Comparison of ENCODE assay signal across 1 cellular context in the genomic region with DNA sequence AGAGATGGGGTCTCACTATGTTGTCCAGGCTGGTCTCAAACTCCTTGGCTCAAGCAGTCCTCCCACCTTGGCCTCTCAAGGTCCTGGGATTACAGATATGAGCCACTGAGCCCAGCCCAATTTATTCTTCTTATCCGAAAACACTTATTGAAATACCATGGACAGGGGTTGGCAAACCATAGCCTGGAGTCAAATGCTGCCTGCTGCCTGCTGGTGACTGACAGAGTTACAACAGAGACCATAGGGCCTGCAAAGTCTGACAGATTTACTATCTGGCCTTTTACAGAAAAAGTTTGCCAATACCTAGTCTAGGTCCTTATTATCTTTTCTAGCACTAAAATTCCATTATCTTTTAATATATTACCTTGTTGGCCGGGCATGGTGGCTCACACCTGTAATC.
A peak's percentile ranks its signal among the peaks of the same experiment; 100 is the strongest.
TF ChIP-seq lines count a peak whose summit lies in the region.

No MANE protein-coding gene starts in this region.

TF ChIP-seq in liver, 16 proteins besides CTCF, POLR2A, EP300 and RAD21 (continued from another document):
- TF ChIP-seq, protein P1, sequence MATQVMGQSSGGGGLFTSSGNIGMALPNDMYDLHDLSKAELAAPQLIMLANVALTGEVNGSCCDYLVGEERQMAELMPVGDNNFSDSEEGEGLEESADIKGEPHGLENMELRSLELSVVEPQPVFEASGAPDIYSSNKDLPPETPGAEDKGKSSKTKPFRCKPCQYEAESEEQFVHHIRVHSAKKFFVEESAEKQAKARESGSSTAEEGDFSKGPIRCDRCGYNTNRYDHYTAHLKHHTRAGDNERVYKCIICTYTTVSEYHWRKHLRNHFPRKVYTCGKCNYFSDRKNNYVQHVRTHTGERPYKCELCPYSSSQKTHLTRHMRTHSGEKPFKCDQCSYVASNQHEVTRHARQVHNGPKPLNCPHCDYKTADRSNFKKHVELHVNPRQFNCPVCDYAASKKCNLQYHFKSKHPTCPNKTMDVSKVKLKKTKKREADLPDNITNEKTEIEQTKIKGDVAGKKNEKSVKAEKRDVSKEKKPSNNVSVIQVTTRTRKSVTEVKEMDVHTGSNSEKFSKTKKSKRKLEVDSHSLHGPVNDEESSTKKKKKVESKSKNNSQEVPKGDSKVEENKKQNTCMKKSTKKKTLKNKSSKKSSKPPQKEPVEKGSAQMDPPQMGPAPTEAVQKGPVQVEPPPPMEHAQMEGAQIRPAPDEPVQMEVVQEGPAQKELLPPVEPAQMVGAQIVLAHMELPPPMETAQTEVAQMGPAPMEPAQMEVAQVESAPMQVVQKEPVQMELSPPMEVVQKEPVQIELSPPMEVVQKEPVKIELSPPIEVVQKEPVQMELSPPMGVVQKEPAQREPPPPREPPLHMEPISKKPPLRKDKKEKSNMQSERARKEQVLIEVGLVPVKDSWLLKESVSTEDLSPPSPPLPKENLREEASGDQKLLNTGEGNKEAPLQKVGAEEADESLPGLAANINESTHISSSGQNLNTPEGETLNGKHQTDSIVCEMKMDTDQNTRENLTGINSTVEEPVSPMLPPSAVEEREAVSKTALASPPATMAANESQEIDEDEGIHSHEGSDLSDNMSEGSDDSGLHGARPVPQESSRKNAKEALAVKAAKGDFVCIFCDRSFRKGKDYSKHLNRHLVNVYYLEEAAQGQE (IDR thresholded peaks at IDR 0.05) = peak; percentile 42
- TF ChIP-seq MAX (IDR thresholded peaks at IDR 0.05) (no peak), TAF1 (conservative IDR thresholded peaks at IDR 0.05) (no peak), SP1 (IDR thresholded peaks at IDR 0.05) (no peak)
- TF ChIP-seq, protein P2, sequence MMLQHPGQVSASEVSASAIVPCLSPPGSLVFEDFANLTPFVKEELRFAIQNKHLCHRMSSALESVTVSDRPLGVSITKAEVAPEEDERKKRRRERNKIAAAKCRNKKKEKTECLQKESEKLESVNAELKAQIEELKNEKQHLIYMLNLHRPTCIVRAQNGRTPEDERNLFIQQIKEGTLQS (IDR thresholded peaks at IDR 0.05) = no peak
